Comparison of ENCODE assay signal across 16 cellular contexts in genomic region chr10:66747451-66747850, GRCh38.
A peak's percentile ranks its signal among the peaks of the same experiment; 100 is the strongest.
DNase-seq lines count a peak whose midpoint lies in the region; ATAC-seq and TF ChIP-seq lines count a peak whose summit lies in the region.
"Had no signal": no experiment of that assay in that cellular context is flagged by ENCODE, and none has a peak within 500 bp of the region (broad histone marks: within the 10 kb centered on the region; RNA-seq: fewer than 3 reads in every experiment).

No MANE protein-coding gene starts in this region.

- DNase-seq in GM04503 (ENCODE audit: low read depth): peak; percentile 46
- DNase-seq in RPMI7951 (ENCODE audit: low read depth): peak; percentile 78
- DNase-seq in epithelial cell of prostate (ENCODE audit: low read depth, low spot score): peak; percentile 43
- DNase-seq in osteocyte (ENCODE audit: extremely low spot score, unreplicated experiment): no peak
- no peak for DNase-seq in CD4-positive, alpha-beta T cell
- no peak for DNase-seq in HuH-7.5 (ENCODE audit: low spot score)
- no peak for DNase-seq in T-helper 1 cell
- no peak for DNase-seq in effector memory CD8-positive, alpha-beta T cell
- DNase-seq: activated T-cell treated with anti-CD3 and anti-CD28 coated beads, Interleukin-2, amount 50 U/mL, for 72 hours; Caco-2; left colon; MM.1S; SIG-M5 had no signal

- TF ChIP-seq CTCF in osteocyte (IDR thresholded peaks at IDR 0.05): no peak
- no peak for TF ChIP-seq CTCF in CD4-positive, alpha-beta T cell (IDR thresholded peaks at IDR 0.05)

- H3K36me3 Mint-ChIP-seq in osteocyte (ENCODE audit: unreplicated experiment): no peaks in the 10 kb centered on the region
- no peaks in the 10 kb centered on the region for H3K36me3 Mint-ChIP-seq in CD4-positive, alpha-beta T cell (ENCODE audit: low read depth)
- no peaks in the 10 kb centered on the region for H3K36me3 Mint-ChIP-seq in effector memory CD8-positive, alpha-beta T cell (ENCODE audit: insufficient read depth)
- H3K36me3 Mint-ChIP-seq: stimulated activated memory B cell treated with anti-CD40 and anti-IgM and Interleukin-4, amounts not matched to agents 10 μg/mL and 1 μg/mL and 100 μg/mL, for 72 hours had no signal

- H3K4me3 Mint-ChIP-seq in osteocyte (ENCODE audit: unreplicated experiment): no peak overlapping the region
- H3K4me3 Mint-ChIP-seq in CD4-positive, alpha-beta T cell: no peak overlapping the region
- no peak overlapping the region for H3K4me3 Mint-ChIP-seq in effector memory CD8-positive, alpha-beta T cell
- H3K4me3 Mint-ChIP-seq: activated T-cell treated with anti-CD3 and anti-CD28 coated beads, Interleukin-2, amount 50 U/mL, for 72 hours; stimulated activated memory B cell treated with anti-CD40 and anti-IgM and Interleukin-4, amounts not matched to agents 10 μg/mL and 1 μg/mL and 100 μg/mL, for 72 hours had no signal

- peaks cover 7% of the 10 kb centered on the region for H3K9me3 Mint-ChIP-seq in osteocyte (ENCODE audit: unreplicated experiment)
- peaks cover 4% of the 10 kb centered on the region for H3K9me3 Mint-ChIP-seq in CD4-positive, alpha-beta T cell
- H3K9me3 Mint-ChIP-seq in effector memory CD8-positive, alpha-beta T cell: peaks cover 0 to 5% of the 10 kb centered on the region in 2 donors

- no peaks in the 10 kb centered on the region for H3K27me3 ChIP-seq in CD4-positive, alpha-beta T cell (ENCODE audit: control insufficient read depth, insufficient read depth, low read length)
- H3K27me3 ChIP-seq: neutrophil had no signal

- POLR2A ChIA-PET in CD4-positive, alpha-beta T cell (lab: Charles Lee): no interaction called here

- CTCF ChIA-PET in CD4-positive, alpha-beta T cell (lab: Charles Lee): no interaction called here

- intact Hi-C loops in CD4-positive, alpha-beta T cell (cut with DNase I, micrococcal nuclease): no loop called here

- H3K27ac ChIP-seq in epithelial cell of prostate: peak overlapping the region; percentile 29
- H3K27ac ChIP-seq in CD4-positive, alpha-beta T cell (ENCODE audit: low read depth, low read length): no peak overlapping the region
- H3K27ac ChIP-seq: neutrophil had no signal

- no peak for ATAC-seq in CD4-positive, alpha-beta T cell (ENCODE audit: poor library complexity)
- ATAC-seq in effector memory CD8-positive, alpha-beta T cell (replicated peaks): no peak
- ATAC-seq: activated CD4-positive, CD25-positive, alpha-beta regulatory T cell treated with anti-CD3 and anti-CD28 coated beads, Interleukin-2, amount 50 U/mL, for 24 hours; activated T-cell treated with anti-CD3 and anti-CD28 coated beads, Interleukin-2, amount 50 U/mL, for 72 hours; left colon; stimulated activated memory B cell treated with anti-CD40 and anti-IgM and Interleukin-4, amounts not matched to agents 10 μg/mL and 1 μg/mL and 100 μg/mL, for 72 hours had no signal

- peaks cover 22% of the 10 kb centered on the region for H3K4me1 Mint-ChIP-seq in osteocyte (ENCODE audit: unreplicated experiment)
- H3K4me1 Mint-ChIP-seq in CD4-positive, alpha-beta T cell (ENCODE audit: low read depth): no peaks in the 10 kb centered on the region
- no peaks in the 10 kb centered on the region for H3K4me1 Mint-ChIP-seq in effector memory CD8-positive, alpha-beta T cell (ENCODE audit: low read depth in 2 of 2)
- H3K4me1 Mint-ChIP-seq: stimulated activated memory B cell treated with anti-CD40 and anti-IgM and Interleukin-4, amounts not matched to agents 10 μg/mL and 1 μg/mL and 100 μg/mL, for 72 hours had no signal

- peak overlapping the region; percentile 62 for H3K27ac Mint-ChIP-seq in osteocyte (ENCODE audit: unreplicated experiment)
- no peak overlapping the region for H3K27ac Mint-ChIP-seq in CD4-positive, alpha-beta T cell
- H3K27ac Mint-ChIP-seq in effector memory CD8-positive, alpha-beta T cell: no peak overlapping the region
- H3K27ac Mint-ChIP-seq: activated T-cell treated with anti-CD3 and anti-CD28 coated beads, Interleukin-2, amount 50 U/mL, for 72 hours; stimulated activated memory B cell treated with anti-CD40 and anti-IgM and Interleukin-4, amounts not matched to agents 10 μg/mL and 1 μg/mL and 100 μg/mL, for 72 hours had no signal

- H3K9me3 ChIP-seq in CD4-positive, alpha-beta T cell (ENCODE audit: control insufficient read depth, low read length): no peaks in the 10 kb centered on the region
- H3K9me3 ChIP-seq: Caco-2, neutrophil had no signal

- no peaks in the 10 kb centered on the region for H3K27me3 Mint-ChIP-seq in osteocyte (ENCODE audit: unreplicated experiment)
- H3K27me3 Mint-ChIP-seq in CD4-positive, alpha-beta T cell: no peaks in the 10 kb centered on the region
- H3K27me3 Mint-ChIP-seq in effector memory CD8-positive, alpha-beta T cell: no peaks in the 10 kb centered on the region
- H3K27me3 Mint-ChIP-seq: stimulated activated memory B cell treated with anti-CD40 and anti-IgM and Interleukin-4, amounts not matched to agents 10 μg/mL and 1 μg/mL and 100 μg/mL, for 72 hours had no signal

Comparison
In these comparisons a context has a peak if more than half of its experiments do, and no peak if none do; other contexts are left out.
1. DNase-seq: peak in GM04503 (single experiment), RPMI7951 (single experiment) and epithelial cell of prostate (single experiment); none in osteocyte (single experiment), CD4-positive, alpha-beta T cell (0 of 10), HuH-7.5 (single experiment), T-helper 1 cell (0 of 5) and effector memory CD8-positive, alpha-beta T cell (0 of 3).